In genomic region chr13:106568225-106569003, GRCh38 we compare ENCODE assay signal across 8 cellular contexts. TPM values are rescaled to one million over a fixed set of nuclear protein-coding genes. Genes with fewer than 3 reads are reported as not detected.
DNase-seq lines count a peak whose midpoint lies in the region; ATAC-seq and TF ChIP-seq lines count a peak whose summit lies in the region.

No MANE protein-coding gene starts in this region.

- H3K4me3 ChIP-seq in CD8-positive, alpha-beta T cell (ENCODE audit: low read depth, low read length): peak overlapping the region; percentile 79
- H3K4me3 ChIP-seq in iPS DF 6.9 (ENCODE audit: low read length) (peak overlapping the region; percentile 27; the same call in 1 of the 2 replicates), stomach (peak overlapping the region; percentile 78 to 92 (median 88))

- H3K9me3 ChIP-seq in CD8-positive, alpha-beta T cell (ENCODE audit: low read length): no peaks in the 10 kb centered on the region
- no peaks in the 10 kb centered on the region for H3K9me3 ChIP-seq in iPS DF 6.9 (ENCODE audit: control insufficient read depth, insufficient read depth, low read length)
- no peaks in the 10 kb centered on the region for H3K9me3 ChIP-seq in stomach

- no peaks in the 10 kb centered on the region for H3K9me3 Mint-ChIP-seq in CD8-positive, alpha-beta T cell
- peaks cover under 1% of the 10 kb centered on the region for H3K9me3 Mint-ChIP-seq in activated T-helper 1 cell treated with anti-CD3 and anti-CD28 coated beads, Interleukin-12 subunit alpha, Interleukin-12 subunit beta, Interleukin-2, Interleukin-4 antibody, amounts not matched to agents 30 ng/mL and 10 ng/mL and 1 ng/mL, durations not matched to agents 14 hours and 24 hours and 36 hours

- H3K36me3 Mint-ChIP-seq in CD8-positive, alpha-beta T cell: peaks cover 16% of the 10 kb centered on the region
- peaks cover 15% of the 10 kb centered on the region for H3K36me3 Mint-ChIP-seq in activated T-helper 1 cell treated with anti-CD3 and anti-CD28 coated beads, Interleukin-12 subunit alpha, Interleukin-12 subunit beta, Interleukin-2, Interleukin-4 antibody, amounts not matched to agents 30 ng/mL and 10 ng/mL and 1 ng/mL, durations not matched to agents 14 hours and 24 hours and 36 hours (ENCODE audit: low read depth)

- H3K27me3 Mint-ChIP-seq in CD8-positive, alpha-beta T cell (ENCODE audit: low read depth): no peaks in the 10 kb centered on the region
- H3K27me3 Mint-ChIP-seq in activated T-helper 1 cell treated with anti-CD3 and anti-CD28 coated beads, Interleukin-12 subunit alpha, Interleukin-12 subunit beta, Interleukin-2, Interleukin-4 antibody, amounts not matched to agents 30 ng/mL and 10 ng/mL and 1 ng/mL, durations not matched to agents 14 hours and 24 hours and 36 hours (ENCODE audit: insufficient read depth): peaks cover 2% of the 10 kb centered on the region

- peak overlapping the region; percentile 91 for H3K27ac ChIP-seq in CD8-positive, alpha-beta T cell (ENCODE audit: low read depth, low read length)
- no peak overlapping the region for H3K27ac ChIP-seq in iPS DF 6.9 (ENCODE audit: low read length)
- peak overlapping the region in 4 of 5 donors; percentile 97 to 99 (median 98) for H3K27ac ChIP-seq in stomach

- no peaks in the 10 kb centered on the region for H3K36me3 ChIP-seq in CD8-positive, alpha-beta T cell (ENCODE audit: insufficient read depth, low read length)
- no peaks in the 10 kb centered on the region for H3K36me3 ChIP-seq in iPS DF 6.9 (ENCODE audit: control insufficient read depth, insufficient read depth, low read length)
- H3K36me3 ChIP-seq in stomach: no peaks in the 10 kb centered on the region

- TF ChIP-seq POLR2A in stomach (IDR thresholded peaks at IDR 0.05): no peak

- peak overlapping the region; percentile 95 for H3K27ac Mint-ChIP-seq in CD8-positive, alpha-beta T cell
- peak overlapping the region; percentile 85 for H3K27ac Mint-ChIP-seq in activated T-helper 1 cell treated with anti-CD3 and anti-CD28 coated beads, Interleukin-12 subunit alpha, Interleukin-12 subunit beta, Interleukin-2, Interleukin-4 antibody, amounts not matched to agents 30 ng/mL and 10 ng/mL and 1 ng/mL, durations not matched to agents 14 hours and 24 hours and 36 hours

- CTCF ChIA-PET in CD8-positive, alpha-beta T cell (lab: Charles Lee): interaction anchor here (7.6 kb wide), 1 partner anchor 32 kb away, joined by 50 read pairs; the partner anchor contains the start of gene EFNB2

- POLR2A ChIA-PET in CD8-positive, alpha-beta T cell (lab: Charles Lee): interaction anchor here (0.5 to 1.9 kb wide), 4 partner anchors 17 to 33 kb away, joined by 3 to 9 read pairs (median 4); partner anchors contain the start of gene EFNB2

- TF ChIP-seq CTCF in CD8-positive, alpha-beta T cell (IDR thresholded peaks at IDR 0.05): no peak
- no peak for TF ChIP-seq CTCF in stomach (IDR thresholded peaks at IDR 0.05)

- no peak for ATAC-seq in CD8-positive, alpha-beta T cell
- ATAC-seq in GM19438 (IDR thresholded peaks at IDR 0.05; ENCODE audit: low read depth, unreplicated experiment) (peak; percentile 32), HG03457 (IDR thresholded peaks at IDR 0.05; ENCODE audit: unreplicated experiment) (peak; percentile 28)

- intact Hi-C loops in CD8-positive, alpha-beta T cell (cut with DNase I, micrococcal nuclease): loop anchor here (1.0 to 10.0 kb wide), 2 partner anchors 32 to 1646 kb away; partner anchors contain the start of genes ABHD13 (in 1 of the 2) and LIG4 (in 1 of the 2)
- intact Hi-C loops in activated T-helper 1 cell treated with anti-CD3 and anti-CD28 coated beads, Interleukin-12 subunit alpha, Interleukin-12 subunit beta, Interleukin-2, Interleukin-4 antibody, amounts not matched to agents 30 ng/mL and 10 ng/mL and 1 ng/mL, durations not matched to agents 14 hours and 24 hours and 36 hours (cut with micrococcal nuclease): loop anchor here (1.0 to 10.0 kb wide), 5 partner anchors 8 to 1434 kb away; partner anchors contain the start of gene EFNB2
- intact Hi-C loops in stomach (cut with DNase I; ENCODE audit: low total_unique reads): no loop called here

- H3K27me3 ChIP-seq in CD8-positive, alpha-beta T cell (ENCODE audit: insufficient read depth, low read length): no peaks in the 10 kb centered on the region
- H3K27me3 ChIP-seq in iPS DF 6.9 (ENCODE audit: control insufficient read depth, insufficient read depth, low read length) (no peaks in the 10 kb centered on the region), stomach (no peaks in the 10 kb centered on the region)

- no peak for TF ChIP-seq EP300 in stomach (IDR thresholded peaks at IDR 0.05)

- no CpG with 5 or more reads among the region's 19 CpGs for WGBS in iPS DF 6.9 (ENCODE audit: insufficient coverage, insufficient read length)
- 8 to 13% (median 12%) methylated on average over 19 of the region's 19 CpGs for WGBS in stomach, 5 donors

- H3K4me3 Mint-ChIP-seq in CD8-positive, alpha-beta T cell: peak overlapping the region; percentile 98
- H3K4me3 Mint-ChIP-seq in activated T-helper 1 cell treated with anti-CD3 and anti-CD28 coated beads, Interleukin-12 subunit alpha, Interleukin-12 subunit beta, Interleukin-2, Interleukin-4 antibody, amounts not matched to agents 30 ng/mL and 10 ng/mL and 1 ng/mL, durations not matched to agents 14 hours and 24 hours and 36 hours: peak overlapping the region; percentile 99

- DNase-seq in CD8-positive, alpha-beta T cell: no peak
- DNase-seq in activated T-helper 1 cell treated with anti-CD3 and anti-CD28 coated beads, Interleukin-12 subunit alpha, Interleukin-12 subunit beta, Interleukin-2, Interleukin-4 antibody, amounts not matched to agents 30 ng/mL and 10 ng/mL and 1 ng/mL, durations not matched to agents 14 hours and 24 hours and 36 hours (ENCODE audit: low spot score): no peak
- DNase-seq in iPS DF 6.9 (ENCODE audit: low read depth, low spot score) (peak; percentile 64), stomach (no peak), NCI-H1930 (lab: John Stamatoyannopoulos, UW) (no peak)
- no peak for DNase-seq in activated CD4-positive, alpha-beta T cell treated with anti-CD3 and anti-CD28 coated beads for 4 hours

- peaks cover 55% of the 10 kb centered on the region for H3K4me1 Mint-ChIP-seq in CD8-positive, alpha-beta T cell (ENCODE audit: low read depth)
- peaks cover 39% of the 10 kb centered on the region for H3K4me1 Mint-ChIP-seq in activated T-helper 1 cell treated with anti-CD3 and anti-CD28 coated beads, Interleukin-12 subunit alpha, Interleukin-12 subunit beta, Interleukin-2, Interleukin-4 antibody, amounts not matched to agents 30 ng/mL and 10 ng/mL and 1 ng/mL, durations not matched to agents 14 hours and 24 hours and 36 hours (ENCODE audit: low read depth)

- H3K4me1 ChIP-seq in CD8-positive, alpha-beta T cell (ENCODE audit: insufficient read depth, low read length): peaks cover 37% of the 10 kb centered on the region
- H3K4me1 ChIP-seq in iPS DF 6.9 (ENCODE audit: control insufficient read depth, insufficient read depth, low read length) (no peaks in the 10 kb centered on the region; the same call in 1 of the 2 replicates), stomach (peaks cover 18 to 57% (median 44%) of the 10 kb centered on the region in 4 donors)

RNA-seq across cellular contexts. Expression of gene ARGLU1, which starts 0.5 kb away (rescaled TPM):
- total RNA-seq in CD8-positive, alpha-beta T cell: 100 to 1,000 TPM; 130 to 145 TPM
- 89.8 and 91.5 TPM in 2 replicates for total RNA-seq in activated T-helper 1 cell treated with anti-CD3 and anti-CD28 coated beads, Interleukin-12 subunit alpha, Interleukin-12 subunit beta, Interleukin-2, Interleukin-4 antibody, amounts not matched to agents 30 ng/mL and 10 ng/mL and 1 ng/mL, durations not matched to agents 14 hours and 24 hours and 36 hours
- total RNA-seq in stomach: 100 to 1,000 TPM in 4 of 5 donors, 10 to 100 TPM in 1; 78.2 to 321 (median 129) TPM
- 10 to 100 TPM; 16.6 to 88.6 (median 17.9) TPM for polyA plus RNA-seq in stomach

RNA-seq across cellular contexts. Expression of gene EFNB2, which starts 33.0 kb away (rescaled TPM):
- total RNA-seq in CD8-positive, alpha-beta T cell: under 1 TPM; 0.57 to 0.61 TPM
- total RNA-seq in activated T-helper 1 cell treated with anti-CD3 and anti-CD28 coated beads, Interleukin-12 subunit alpha, Interleukin-12 subunit beta, Interleukin-2, Interleukin-4 antibody, amounts not matched to agents 30 ng/mL and 10 ng/mL and 1 ng/mL, durations not matched to agents 14 hours and 24 hours and 36 hours: 0.44 and 0.51 TPM in 2 replicates
- total RNA-seq in stomach: 10 to 100 TPM; 11.6 to 48.7 (median 19.0) TPM
- 1 to 10 TPM; 3.0 to 7.3 (median 7.2) TPM for polyA plus RNA-seq in stomach

Comparison
In these comparisons a context has a peak if more than half of its experiments do, and no peak if none do; other contexts are left out.
1. H3K4me3 ChIP-seq: peak in every context shown above with its lines; median percentile 88 in stomach; 79 in CD8-positive, alpha-beta T cell; 27 in iPS DF 6.9.